ENCODE assay signal across 18 cellular contexts in genomic region chr4:116346750-116347149, GRCh38.
A peak's percentile ranks its signal among the peaks of the same experiment; 100 is the strongest.
DNase-seq lines count a peak whose midpoint lies in the region; ATAC-seq and TF ChIP-seq lines count a peak whose summit lies in the region.
"Had no signal": no experiment of that assay in that cellular context is flagged by ENCODE, and none has a peak within 500 bp of the region (broad histone marks: within the 10 kb centered on the region; RNA-seq: fewer than 3 reads in every experiment).

No MANE protein-coding gene starts in this region.

- no peak overlapping the region for H3K27ac Mint-ChIP-seq in mesothelial cell of epicardium
- H3K27ac Mint-ChIP-seq: CD14-positive monocyte; CD4-positive, alpha-beta memory T cell; GM23338 had no signal

- no peaks in the 10 kb centered on the region for H3K79me2 ChIP-seq in HCT116 (ENCODE audit: insufficient read depth, low read length)

- no peaks in the 10 kb centered on the region for H3K9me2 ChIP-seq in HCT116 (ENCODE audit: insufficient read depth)

- H3K27ac ChIP-seq in HCT116 (ENCODE audit: low read depth, low read length) = no peak overlapping the region
- H3K27ac ChIP-seq: BLaER1 treated with 17β-estradiol and CSF1 and Interleukin-3, amounts not matched to agents 10 nM and 100 nM had no signal

- no TSS peak for BruUV-seq in HCT116 (replicated peaks; lab: Mats Ljungman, UMichigan)

- no peak overlapping the region for H3K4me3 Mint-ChIP-seq in mesothelial cell of epicardium
- H3K4me3 Mint-ChIP-seq: CD14-positive monocyte; CD4-positive, alpha-beta memory T cell; GM23338; H9 had no signal

- no peak overlapping the region for H3K4me3 ChIP-seq in HCT116 (replicated peaks in 1 of 2; ENCODE audit: low read depth in 1 of 2, low read length in 2 of 2)
- H3K4me3 ChIP-seq: BLaER1 treated with 17β-estradiol and CSF1 and Interleukin-3, amounts not matched to agents 10 nM and 100 nM; GM23338 had no signal

- no peak for TF ChIP-seq RAD21 in HCT116 (IDR thresholded peaks at IDR 0.05; ENCODE audit: low read depth)

- POLR2A ChIA-PET in HCT116 (lab: Charles Lee) (no interaction called here), HEK293T (lab: Yijun Ruan, JAX) (no interaction called here)

- ATAC-seq in HCT116 (no peak), SK-N-SH treated with all-trans-retinoic acid at 6 μM for 48 hours (no peak)
- ATAC-seq: GM23338 had no signal

- no peak for TF ChIP-seq POLR2A in HCT116 (IDR thresholded peaks at IDR 0.05; ENCODE audit: borderline replicate concordance, extremely low read depth, insufficient read depth, insufficient read length)

- no peaks in the 10 kb centered on the region for H3K36me3 ChIP-seq in HCT116 (ENCODE audit: control insufficient read depth in 1 of 2, insufficient read depth in 2 of 2, low read length in 2 of 2)
- H3K36me3 ChIP-seq: BE2C; BLaER1 treated with 17β-estradiol and CSF1 and Interleukin-3, amounts not matched to agents 10 nM and 100 nM had no signal

- DNase-seq in HCT116 (ENCODE audit: low read depth, low spot score) = no peak
- peak; percentile 19 for DNase-seq in NCI-H69 (lab: John Stamatoyannopoulos, UW)
- DNase-seq in activated naive CD4-positive, alpha-beta T cell (lab: John Stamatoyannopoulos, UW) = no peak
- no peak for DNase-seq in HEK293T (ENCODE audit: extremely low spot score)
- no peak for DNase-seq in mesothelial cell of epicardium (ENCODE audit: low spot score in 2 of 2, unreplicated experiment in 2 of 2)
- DNase-seq in AG08396 (ENCODE audit: low spot score) = no peak
- DNase-seq: AML-193; BE2C; Calu3; CD4-positive, alpha-beta memory T cell; COR-L47; DMS153; DND-41; H9 had no signal

- H4K20me1 ChIP-seq in HCT116 (ENCODE audit: insufficient read depth) = no peaks in the 10 kb centered on the region
- H4K20me1 ChIP-seq: BLaER1 treated with 17β-estradiol and CSF1 and Interleukin-3, amounts not matched to agents 10 nM and 100 nM had no signal

- TF ChIP-seq CTCF in HCT116 (IDR thresholded peaks at IDR 0.05 in 2 of 3, conservative IDR thresholded peaks at IDR 0.05 in 1 of 3; ENCODE audit: borderline replicate concordance in 1 of 3, insufficient read depth in 1 of 3, low read depth in 2 of 3, low read length in 2 of 3) (no peak), mesothelial cell of epicardium (IDR thresholded peaks at IDR 0.05; ENCODE audit: unreplicated experiment) (no peak)

- no peaks in the 10 kb centered on the region for H3K9me3 ChIP-seq in HCT116 (ENCODE audit: control insufficient read depth in 1 of 2, insufficient read depth in 1 of 2, low read depth in 1 of 2, low read length in 2 of 2)
- H3K9me3 ChIP-seq: BE2C; BLaER1 treated with 17β-estradiol and CSF1 and Interleukin-3, amounts not matched to agents 10 nM and 100 nM had no signal

- no peaks in the 10 kb centered on the region for H3K27me3 Mint-ChIP-seq in mesothelial cell of epicardium (ENCODE audit: low read depth)

- intact Hi-C loops in HCT116 (cut with micrococcal nuclease) = no loop called here

- no peaks in the 10 kb centered on the region for H3K4me1 ChIP-seq in HCT116 (ENCODE audit: control insufficient read depth in 1 of 2, insufficient read depth in 2 of 2, low read length in 2 of 2)
- H3K4me1 ChIP-seq: BE2C; BLaER1 treated with 17β-estradiol and CSF1 and Interleukin-3, amounts not matched to agents 10 nM and 100 nM had no signal

- H3K4me2 ChIP-seq in HCT116 (ENCODE audit: low read length) = no peak overlapping the region
- H3K4me2 ChIP-seq: BLaER1 treated with 17β-estradiol and CSF1 and Interleukin-3, amounts not matched to agents 10 nM and 100 nM; GM23338 had no signal

- H3K27me3 ChIP-seq in HCT116 (ENCODE audit: insufficient read depth, low read length) = no peaks in the 10 kb centered on the region
- H3K27me3 ChIP-seq: BE2C; BLaER1 treated with 17β-estradiol and CSF1 and Interleukin-3, amounts not matched to agents 10 nM and 100 nM had no signal

- no peak overlapping the region for H3K9ac ChIP-seq in HCT116 (ENCODE audit: low read length)
- H3K9ac ChIP-seq: BLaER1 treated with 17β-estradiol and CSF1 and Interleukin-3, amounts not matched to agents 10 nM and 100 nM had no signal

- CTCF ChIA-PET in HCT116 (lab: Charles Lee) (no interaction called here), HEK293T (lab: Yijun Ruan, JAX) (no interaction called here)

- H3K9me3 Mint-ChIP-seq in mesothelial cell of epicardium = no peaks in the 10 kb centered on the region
- H3K9me3 Mint-ChIP-seq: CD14-positive monocyte, GM23338, H9 had no signal

- no peaks in the 10 kb centered on the region for H3K36me3 Mint-ChIP-seq in mesothelial cell of epicardium
- H3K36me3 Mint-ChIP-seq: CD14-positive monocyte; CD4-positive, alpha-beta memory T cell had no signal

- H3K4me1 Mint-ChIP-seq in mesothelial cell of epicardium = peaks cover 8% of the 10 kb centered on the region
- H3K4me1 Mint-ChIP-seq: CD4-positive, alpha-beta memory T cell had no signal

- RAD21 ChIA-PET in HCT116 (lab: Charles Lee; ENCODE audit: low non-redundant PET in 1 of 2, low total read pairs in 2 of 2, uncharacterized antibody in 2 of 2, unreplicated experiment in 2 of 2) = no interaction called here

- peak overlapping the region; percentile 16 for H2AFZ ChIP-seq in HCT116 (ENCODE audit: low read depth, low read length, poor library complexity, severe bottlenecking)
- H2AFZ ChIP-seq: GM23338 had no signal

TF ChIP-seq in HCT116, 20 proteins besides CTCF, POLR2A, EP300 and RAD21 (continues in another document):
- TF ChIP-seq EGR1 (IDR thresholded peaks at IDR 0.05; ENCODE audit: low read depth) = no peak
- TF ChIP-seq MAX (IDR thresholded peaks at IDR 0.05) = no peak
- TF ChIP-seq TCF7L2 (IDR thresholded peaks at IDR 0.05; ENCODE audit: borderline replicate concordance, extremely low read depth, insufficient read depth, insufficient read length) = no peak
- no peak for TF ChIP-seq CEBPB (IDR thresholded peaks at IDR 0.05; ENCODE audit: low read depth)
- TF ChIP-seq SIN3A (IDR thresholded peaks at IDR 0.05; ENCODE audit: low read depth) = no peak
- TF ChIP-seq POLR2AphosphoS5 (IDR thresholded peaks at IDR 0.05; ENCODE audit: low read depth, low read length) = no peak
- no peak for TF ChIP-seq SP1 (IDR thresholded peaks at IDR 0.05; ENCODE audit: low read depth)

TF ChIP-seq in SK-N-SH treated with all-trans-retinoic acid at 6 μM for 48 hours, 23 proteins besides CTCF, POLR2A, EP300 and RAD21:
- TF ChIP-seq ISL1 (CRISPR knock-in tag; IDR thresholded peaks at IDR 0.05) (peak; percentile 67), TCF4 (CRISPR knock-in tag; IDR thresholded peaks at IDR 0.05; ENCODE audit: borderline replicate concordance) (peak; percentile 67; the same call in 1 of the 2 replicates), OSR1 (CRISPR knock-in tag; IDR thresholded peaks at IDR 0.05) (no peak)

TF ChIP-seq in HEK293T, 16 proteins besides CTCF, POLR2A, EP300 and RAD21:
- TF ChIP-seq ZNF384 (IDR thresholded peaks at IDR 0.05) (no peak), FOXM1 (IDR thresholded peaks at IDR 0.05; ENCODE audit: borderline replicate concordance) (no peak), SP1 (IDR thresholded peaks at IDR 0.05) (no peak), CTBP1 (IDR thresholded peaks at IDR 0.05; ENCODE audit: borderline replicate concordance) (no peak), LEF1 (IDR thresholded peaks at IDR 0.05; ENCODE audit: borderline replicate concordance) (no peak), FOXA1 (IDR thresholded peaks at IDR 0.05) (no peak), TARDBP (IDR thresholded peaks at IDR 0.05) (no peak), PKNOX1 (IDR thresholded peaks at IDR 0.05) (no peak), ELF4 (IDR thresholded peaks at IDR 0.05) (no peak), NFRKB (IDR thresholded peaks at IDR 0.05) (no peak), BHLHE40 (IDR thresholded peaks at IDR 0.05; ENCODE audit: borderline replicate concordance) (no peak)
